Comparison of ENCODE assay signal across 1 cellular context in genomic region chr15:41894251-41894790, GRCh38.
TF ChIP-seq lines count a peak whose summit lies in the region.

No MANE protein-coding gene starts in this region.

TF ChIP-seq in A549, 52 proteins besides CTCF, POLR2A, EP300 and RAD21 (continued from another document):
- TF ChIP-seq HMGXB4 (CRISPR knock-in tag; IDR thresholded peaks at IDR 0.05; ENCODE audit: borderline replicate concordance): no peak
- no peak for TF ChIP-seq CHD4 (IDR thresholded peaks at IDR 0.05; ENCODE audit: borderline replicate concordance)
- no peak for TF ChIP-seq CEBPB (IDR thresholded peaks at IDR 0.05)
- no peak for TF ChIP-seq HOXB5 (CRISPR knock-in tag; IDR thresholded peaks at IDR 0.05)
- no peak for TF ChIP-seq EHF (CRISPR knock-in tag; IDR thresholded peaks at IDR 0.05)
- TF ChIP-seq HOXA7 (CRISPR knock-in tag; IDR thresholded peaks at IDR 0.05): no peak
- TF ChIP-seq E2F6 (IDR thresholded peaks at IDR 0.05; ENCODE audit: borderline replicate concordance, low read depth): no peak
